In the genomic region with DNA sequence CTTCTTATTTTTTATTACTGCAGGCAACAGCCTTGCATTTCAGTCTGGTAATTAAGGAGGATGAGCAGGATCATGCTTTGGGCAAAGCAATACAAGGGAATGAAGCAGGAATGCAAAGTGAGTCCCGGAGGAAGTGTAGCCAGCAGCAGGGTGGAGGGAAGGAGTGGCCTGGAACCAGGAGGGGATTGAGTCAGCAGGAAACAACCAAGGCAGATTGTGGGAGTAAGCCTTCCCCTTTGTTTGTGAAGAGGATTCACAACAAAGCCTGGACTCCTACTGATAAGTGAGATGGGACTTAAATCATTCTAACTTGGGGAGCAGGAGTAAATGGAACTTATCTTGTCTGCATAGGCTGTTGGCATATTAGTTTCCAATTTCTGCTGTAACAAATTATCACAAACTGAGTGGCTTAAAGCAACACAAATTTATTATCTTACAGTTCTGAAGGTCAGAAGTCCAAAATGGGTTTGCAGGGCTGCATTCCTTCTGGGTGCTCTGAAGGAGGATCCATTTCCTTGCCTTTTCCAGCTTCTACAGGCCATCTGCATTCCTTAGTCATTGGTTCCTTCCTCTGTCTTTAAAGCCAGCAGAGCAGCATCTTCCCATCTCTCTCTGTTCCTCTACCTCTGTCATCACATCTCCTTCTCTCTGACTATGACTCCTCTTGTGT, we compare ENCODE assay signal across 9 cellular contexts.
A peak's percentile ranks its signal among the peaks of the same experiment; 100 is the strongest.
DNase-seq lines count a peak whose midpoint lies in the region; ATAC-seq and TF ChIP-seq lines count a peak whose summit lies in the region.
"Had no signal": no experiment of that assay in that cellular context is flagged by ENCODE, and none has a peak within 500 bp of the region (broad histone marks: within the 10 kb centered on the region; RNA-seq: fewer than 3 reads in every experiment).

No MANE protein-coding gene starts in this region.

- H3K4me2 ChIP-seq in GM23248 (ENCODE audit: unreplicated experiment) (peak overlapping the region; percentile 85), trophoblast cell (ENCODE audit: low read length) (no peak overlapping the region)

- no peak overlapping the region for H4K12ac ChIP-seq in trophoblast cell (ENCODE audit: low read depth, low read length)

- H3K18ac ChIP-seq in trophoblast cell (ENCODE audit: low read length) = no peak overlapping the region

- no peaks in the 10 kb centered on the region for H4K20me1 ChIP-seq in GM23248 (ENCODE audit: insufficient read depth)

- H2BK5ac ChIP-seq in trophoblast cell (ENCODE audit: low read depth, low read length, poor library complexity) = no peak overlapping the region

- H3K9ac ChIP-seq in GM23248 (no peak overlapping the region), trophoblast cell (ENCODE audit: low read length) (no peak overlapping the region)

- H3K27me3 ChIP-seq in GM23248 (replicated peaks; ENCODE audit: insufficient read depth) (no peaks in the 10 kb centered on the region), SJSA1 (replicated peaks) (no peaks in the 10 kb centered on the region), trophoblast cell (ENCODE audit: insufficient read depth, low read length) (no peaks in the 10 kb centered on the region), right atrium auricular region (no peaks in the 10 kb centered on the region)

- H3K4me3 ChIP-seq in GM23248 = peak overlapping the region; percentile 43
- no peak overlapping the region for H3K4me3 ChIP-seq in SJSA1
- no peak overlapping the region for H3K4me3 ChIP-seq in fibroblast of mammary gland (ENCODE audit: control insufficient read depth, low read depth, low read length)
- no peak overlapping the region for H3K4me3 ChIP-seq in trophoblast cell (ENCODE audit: low read depth, low read length)
- no peak overlapping the region for H3K4me3 ChIP-seq in right atrium auricular region

- H3F3A ChIP-seq in GM23248 (ENCODE audit: insufficient read depth) = peaks cover 12% of the 10 kb centered on the region; the same call in 1 of the 2 replicates

- no peak overlapping the region for H2AK5ac ChIP-seq in trophoblast cell (ENCODE audit: low read length)

- WGBS in GM23248 (ENCODE audit: low coverage in 1 of 2, low lambda C conversion rate in 2 of 2, missing lambda C conversion rate in 2 of 2), 2 experiments = 0% methylated on average over 1 of the region's 1 CpG
- WGBS in trophoblast cell (ENCODE audit: extremely low coverage, insufficient coverage, insufficient read length) = no CpG with 5 or more reads among the region's 1 CpG

- no peak overlapping the region for H3K14ac ChIP-seq in trophoblast cell (ENCODE audit: low read length)

- no peaks in the 10 kb centered on the region for H3K9me2 ChIP-seq in GM23248 (ENCODE audit: insufficient read depth)

- H3K36me3 ChIP-seq in GM23248 (ENCODE audit: low read depth) (no peaks in the 10 kb centered on the region), SJSA1 (no peaks in the 10 kb centered on the region), trophoblast cell (ENCODE audit: control insufficient read depth in 1 of 2, insufficient read depth in 2 of 2, low read length in 2 of 2) (no peaks in the 10 kb centered on the region), right atrium auricular region (no peaks in the 10 kb centered on the region)

- H3K9me3 ChIP-seq in GM23248 (ENCODE audit: low read depth) (no peaks in the 10 kb centered on the region), SJSA1 (replicated peaks) (no peaks in the 10 kb centered on the region), trophoblast cell (ENCODE audit: insufficient read depth, low read depth, low read length) (no peaks in the 10 kb centered on the region), right atrium auricular region (no peaks in the 10 kb centered on the region)

- in situ Hi-C loops in GM23248 (cut with MboI) = no loop called here

- peak overlapping the region; percentile 7 for H4K91ac ChIP-seq in trophoblast cell (ENCODE audit: low read depth, low read length)

- no peak for ATAC-seq in HG03097 (IDR thresholded peaks at IDR 0.05; ENCODE audit: low FRiP score, unreplicated experiment)

- no peak overlapping the region for H2BK120ac ChIP-seq in trophoblast cell (ENCODE audit: insufficient read depth, low read length, poor library complexity)

- H3K4ac ChIP-seq in trophoblast cell (ENCODE audit: low read depth, low read length) = no peak overlapping the region

- H2BK12ac ChIP-seq in trophoblast cell (ENCODE audit: low read length) = no peak overlapping the region

- H3K79me2 ChIP-seq in GM23248 (ENCODE audit: insufficient read depth) (no peaks in the 10 kb centered on the region), trophoblast cell (ENCODE audit: control insufficient read depth, insufficient read depth, low read length, poor library complexity) (no peaks in the 10 kb centered on the region)

- peak overlapping the region; percentile 73 for H2AFZ ChIP-seq in GM23248
- H2AFZ ChIP-seq in trophoblast cell (ENCODE audit: insufficient read depth, low read length, poor library complexity) = no peak overlapping the region

- no peak overlapping the region for H4K8ac ChIP-seq in trophoblast cell (ENCODE audit: low read depth, low read length)

- H3K27ac ChIP-seq in GM23248 = peak overlapping the region; percentile 62
- H3K27ac ChIP-seq in SJSA1 = peak overlapping the region; percentile 43
- peak overlapping the region; percentile 70 for H3K27ac ChIP-seq in trophoblast cell (ENCODE audit: low read depth, low read length)
- H3K27ac ChIP-seq in right atrium auricular region = no peak overlapping the region

- DNase-seq in GM23248 (peak; percentile 68), SJSA1 (ENCODE audit: low read depth in 1 of 2, low spot score in 2 of 2) (peak; percentile 41 to 61), fibroblast of mammary gland (ENCODE audit: low read depth) (peak; percentile 68), trophoblast cell (no peak), right atrium auricular region (ENCODE audit: low spot score) (no peak), NCI-H187 (lab: John Stamatoyannopoulos, UW) (no peak)
- DNase-seq in effector CD8-positive, alpha-beta T cell (lab: John Stamatoyannopoulos, UW) = no peak
- DNase-seq: activated naive CD4-positive, alpha-beta T cell treated with anti-CD3 and anti-CD28 coated beads, Interleukin-2, amount 50 U/mL, for 16 hours had no signal

- no peak overlapping the region for H3K23ac ChIP-seq in trophoblast cell (ENCODE audit: low read length)

- no peaks in the 10 kb centered on the region for H3K79me1 ChIP-seq in trophoblast cell (ENCODE audit: low read length)

- no peak for TF ChIP-seq CTCF in fibroblast of mammary gland (conservative IDR thresholded peaks at IDR 0.05; ENCODE audit: control insufficient read depth, insufficient read depth, low read depth, low read length)
- no peak for TF ChIP-seq CTCF in right atrium auricular region (IDR thresholded peaks at IDR 0.05)

- H3K4me1 ChIP-seq in GM23248 (ENCODE audit: insufficient read depth) (peaks cover 10% of the 10 kb centered on the region; the same call in 1 of the 2 replicates), SJSA1 (replicated peaks) (peaks cover 19% of the 10 kb centered on the region), trophoblast cell (ENCODE audit: control insufficient read depth in 1 of 2, insufficient read depth in 2 of 2, low read length in 2 of 2) (peaks cover 0 to 2% of the 10 kb centered on the region in 2 experiments), right atrium auricular region (no peaks in the 10 kb centered on the region)

Comparison
In these comparisons a context has a peak if more than half of its experiments do, and no peak if none do; other contexts are left out.
1. DNase-seq: peak in GM23248 (single experiment), SJSA1 (2 of 2) and fibroblast of mammary gland (single experiment); none in trophoblast cell (0 of 2), right atrium auricular region (single experiment), NCI-H187 (0 of 2) and effector CD8-positive, alpha-beta T cell (single experiment).
2. H3K27ac ChIP-seq: peak in GM23248 (single experiment), SJSA1 (single experiment) and trophoblast cell (single experiment); none in right atrium auricular region (0 of 2).